ENCODE assay signal across 2 cellular contexts in the genomic region with DNA sequence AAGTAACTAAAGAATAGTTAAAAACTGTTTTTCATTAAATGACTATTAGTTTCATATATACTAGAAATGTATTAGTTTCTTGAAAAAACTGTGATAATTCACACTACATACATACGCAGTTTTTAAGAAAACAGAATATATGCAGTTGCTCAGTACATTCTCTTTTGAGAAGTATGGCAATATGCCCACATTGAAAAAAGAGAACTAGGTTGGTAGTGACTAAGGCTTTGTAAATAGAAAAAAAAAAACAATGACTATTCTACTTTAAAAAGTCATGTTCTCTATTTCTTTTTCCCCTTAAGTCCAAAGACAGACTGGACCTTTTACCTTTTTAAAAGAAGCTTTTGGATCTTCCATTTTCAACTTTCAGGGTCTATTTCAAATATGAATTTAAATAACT.
TF ChIP-seq lines count a peak whose summit lies in the region.

No MANE protein-coding gene starts in this region.

TF ChIP-seq in endothelial cell of umbilical vein, 7 proteins besides CTCF, POLR2A, EP300 and RAD21 (continued from another document):
- TF ChIP-seq, protein P1, sequence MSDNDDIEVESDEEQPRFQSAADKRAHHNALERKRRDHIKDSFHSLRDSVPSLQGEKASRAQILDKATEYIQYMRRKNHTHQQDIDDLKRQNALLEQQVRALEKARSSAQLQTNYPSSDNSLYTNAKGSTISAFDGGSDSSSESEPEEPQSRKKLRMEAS (IDR thresholded peaks at IDR 0.05; ENCODE audit: insufficient read depth, insufficient read length) = no peak
- no peak for TF ChIP-seq FOS (IDR thresholded peaks at IDR 0.05; ENCODE audit: borderline replicate concordance, insufficient read depth, low read length)
- TF ChIP-seq GATA2 (IDR thresholded peaks at IDR 0.05; ENCODE audit: insufficient read depth, insufficient read length, low read depth, low read length) = no peak
- TF ChIP-seq EZH2 (IDR thresholded peaks at IDR 0.05; ENCODE audit: borderline replicate concordance, low read depth, low read length, severe bottlenecking) = no peak
- no peak for TF ChIP-seq MYC (IDR thresholded peaks at IDR 0.05; ENCODE audit: low read depth, low read length)

TF ChIP-seq in SK-N-SH treated with all-trans-retinoic acid at 6 μM for 48 hours, 23 proteins besides CTCF, POLR2A, EP300 and RAD21 (continued from another document):
- TF ChIP-seq ESRRG (CRISPR knock-in tag; IDR thresholded peaks at IDR 0.05) = no peak
